Comparison of ENCODE assay signal across 15 cellular contexts in genomic region chr14:35085441-35085840, GRCh38. TPM values are rescaled to one million over a fixed set of nuclear protein-coding genes. Genes with fewer than 3 reads are reported as not detected.
DNase-seq lines count a peak whose midpoint lies in the region; FAIRE-seq and TF ChIP-seq lines count a peak whose summit lies in the region.
"Had no signal": no experiment of that assay in that cellular context is flagged by ENCODE, and none has a peak within 500 bp of the region (broad histone marks: within the 10 kb centered on the region; RNA-seq: fewer than 3 reads in every experiment).

No MANE protein-coding gene starts in this region.

- peak overlapping the region; percentile 21 for H3K27ac ChIP-seq in endodermal cell (ENCODE audit: low read depth, low read length)
- H3K27ac ChIP-seq: C4-2B had no signal

- no peak overlapping the region for H3K4me3 ChIP-seq in endodermal cell (ENCODE audit: low read length)
- H3K4me3 ChIP-seq: MG63 had no signal

- H3K9ac ChIP-seq in endodermal cell (ENCODE audit: extremely low read depth, low read length, poor library complexity, severe bottlenecking) = no peak overlapping the region

- H3K4me3 Mint-ChIP-seq in activated T-cell treated with anti-CD3 and anti-CD28 coated beads, Interleukin-2, amount 50 U/mL, for 24 hours = no peak overlapping the region
- H3K4me3 Mint-ChIP-seq in endodermal cell = no peak overlapping the region
- H3K4me3 Mint-ChIP-seq: H9 had no signal

- 88 to 100% methylated on average over 2 of the region's 2 CpGs for WGBS in endodermal cell (ENCODE audit: insufficient coverage in 1 of 2, insufficient read length in 1 of 2), 2 experiments

- H3K36me3 Mint-ChIP-seq in activated T-cell treated with anti-CD3 and anti-CD28 coated beads, Interleukin-2, amount 50 U/mL, for 24 hours (ENCODE audit: low read depth) = peaks cover 79% of the 10 kb centered on the region
- peaks cover 62% of the 10 kb centered on the region for H3K36me3 Mint-ChIP-seq in endodermal cell (ENCODE audit: low read depth)

- H3K27ac Mint-ChIP-seq in activated T-cell treated with anti-CD3 and anti-CD28 coated beads, Interleukin-2, amount 50 U/mL, for 24 hours = peak overlapping the region; percentile 3
- H3K27ac Mint-ChIP-seq in endodermal cell = no peak overlapping the region

- H3K27me3 ChIP-seq in endodermal cell (ENCODE audit: control insufficient read depth, insufficient read depth, low read length, poor library complexity, severe bottlenecking) = no peaks in the 10 kb centered on the region
- H3K27me3 ChIP-seq: MG63 had no signal

- H3K4me1 ChIP-seq in endodermal cell (ENCODE audit: control insufficient read depth, insufficient read depth, low read length) = no peaks in the 10 kb centered on the region

- peaks cover 70% of the 10 kb centered on the region for H3K36me3 ChIP-seq in endodermal cell (ENCODE audit: control insufficient read depth, insufficient read depth, low read length)
- H3K36me3 ChIP-seq: MG63 had no signal

- H3K9me3 ChIP-seq in endodermal cell (ENCODE audit: control insufficient read depth, low read length) = peaks cover 7% of the 10 kb centered on the region
- H3K9me3 ChIP-seq: MG63 had no signal

- H3K9me3 Mint-ChIP-seq in activated T-cell treated with anti-CD3 and anti-CD28 coated beads, Interleukin-2, amount 50 U/mL, for 24 hours = no peaks in the 10 kb centered on the region
- H3K9me3 Mint-ChIP-seq in endodermal cell = no peaks in the 10 kb centered on the region
- H3K9me3 Mint-ChIP-seq: H9 had no signal

- DNase-seq in activated T-cell treated with anti-CD3 and anti-CD28 coated beads, Interleukin-2, amount 50 U/mL, for 24 hours = no peak
- no peak for DNase-seq in activated T-cell treated with anti-CD3 and anti-CD28 coated beads, Interleukin-2, amount 50 U/mL, for 1 hour
- DNase-seq in H54 (ENCODE audit: insufficient read length, low spot score) = no peak
- no peak for DNase-seq in endodermal cell
- DNase-seq in pons (ENCODE audit: low spot score) = peak; percentile 42
- no peak for DNase-seq in Kasumi-1 (lab: John Stamatoyannopoulos, UW)
- no peak for DNase-seq in HK-2 (ENCODE audit: unreplicated experiment)
- DNase-seq: DMS53, H9, MG63, NCI-H1105, NCI-H1694, NCI-H2107, NCI-H774 had no signal

- no peaks in the 10 kb centered on the region for H3K27me3 Mint-ChIP-seq in activated T-cell treated with anti-CD3 and anti-CD28 coated beads, Interleukin-2, amount 50 U/mL, for 24 hours
- H3K27me3 Mint-ChIP-seq in endodermal cell (ENCODE audit: insufficient read depth) = no peaks in the 10 kb centered on the region

- FAIRE-seq in H54 (lab: Jason Lieb, UNC) = peak; percentile 6

- no peak for TF ChIP-seq CTCF in endodermal cell (conservative IDR thresholded peaks at IDR 0.05)

- TF ChIP-seq POLR2A in H54 (IDR thresholded peaks at IDR 0.05; ENCODE audit: low read depth, low read length) = no peak

- no peaks in the 10 kb centered on the region for H3K4me1 Mint-ChIP-seq in activated T-cell treated with anti-CD3 and anti-CD28 coated beads, Interleukin-2, amount 50 U/mL, for 24 hours (ENCODE audit: low read depth)
- no peaks in the 10 kb centered on the region for H3K4me1 Mint-ChIP-seq in endodermal cell
- H3K4me1 Mint-ChIP-seq: H9 had no signal

RNA-seq across cellular contexts. Expression of gene PPP2R3C, which starts 36.3 kb away (rescaled TPM):
- 10 to 100 TPM; 18.6 to 36.8 TPM for total RNA-seq in endodermal cell
- 57.7 TPM for polyA plus RNA-seq in endodermal cell (2013, experiment 1 of 2)
- 47.9 TPM for polyA plus RNA-seq in endodermal cell (2013, experiment 2 of 2)

RNA-seq across cellular contexts. Expression of gene PRORP, which starts 36.9 kb away (rescaled TPM):
- total RNA-seq in endodermal cell = 10 to 100 TPM; 45.6 to 57.2 TPM
- 26.1 TPM for polyA plus RNA-seq in endodermal cell (2013, experiment 1 of 2)
- polyA plus RNA-seq in endodermal cell (2013, experiment 2 of 2) = 25.7 TPM

RNA-seq across cellular contexts. Expression of gene FAM177A1, which starts 39.4 kb away (rescaled TPM):
- 10 to 100 TPM; 74.8 to 92.3 TPM for total RNA-seq in endodermal cell
- polyA plus RNA-seq in endodermal cell (2013, experiment 1 of 2) = 44.5 TPM
- 46.0 TPM for polyA plus RNA-seq in endodermal cell (2013, experiment 2 of 2)
